In the genomic region with DNA sequence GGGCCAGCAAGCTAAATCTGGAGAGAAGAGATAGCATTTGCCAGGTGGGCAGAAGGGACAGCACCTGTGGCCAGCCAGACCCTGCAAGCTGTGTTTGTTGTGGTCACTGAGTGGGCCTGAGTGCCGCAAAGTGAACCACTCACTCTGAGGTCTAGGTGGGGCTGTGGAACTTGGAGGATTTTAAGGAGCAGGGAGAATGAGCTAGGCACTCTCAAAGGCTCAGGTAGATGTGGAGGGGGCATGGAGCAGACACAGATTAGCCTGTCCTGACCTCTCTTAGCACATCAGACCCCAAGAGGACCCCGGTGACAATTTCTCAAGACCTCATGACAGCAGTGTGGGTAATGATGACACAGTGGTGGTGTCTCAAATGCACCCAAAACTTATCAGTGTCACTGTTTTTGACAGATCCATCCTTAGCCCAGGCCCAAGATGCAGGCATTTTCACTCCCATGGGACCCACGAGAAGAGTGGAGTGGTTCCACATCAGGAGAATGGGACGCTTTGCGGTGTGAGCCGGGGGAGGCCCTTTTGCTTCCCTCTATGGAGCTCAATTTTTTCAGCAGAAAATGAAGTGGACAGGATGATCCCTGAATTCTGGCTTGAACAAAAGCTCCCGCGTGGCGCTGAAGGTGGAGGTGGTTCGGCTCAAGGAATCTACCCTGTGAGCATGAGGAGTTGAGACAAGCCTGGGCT, we compare ENCODE assay signal across 10 cellular contexts. TPM values are rescaled to one million over a fixed set of nuclear protein-coding genes. Genes with fewer than 3 reads are reported as not detected.
DNase-seq lines count a peak whose midpoint lies in the region; ATAC-seq and TF ChIP-seq lines count a peak whose summit lies in the region.
"Had no signal": no experiment of that assay in that cellular context is flagged by ENCODE, and none has a peak within 500 bp of the region (broad histone marks: within the 10 kb centered on the region; RNA-seq: fewer than 3 reads in every experiment).

No MANE protein-coding gene starts in this region.

- H3K9me1 ChIP-seq in IMR-90 (ENCODE audit: insufficient read depth, low read length) = no peaks in the 10 kb centered on the region

- H3K9me3 Mint-ChIP-seq in CD14-positive monocyte (peaks cover 2 to 11% (median 5%) of the 10 kb centered on the region in 7 donors), glutamatergic neuron (ENCODE audit: unreplicated experiment) (no peaks in the 10 kb centered on the region)

- H3K27ac Mint-ChIP-seq in CD14-positive monocyte = peak overlapping the region; percentile 94 to 98 (median 97)
- no peak overlapping the region for H3K27ac Mint-ChIP-seq in glutamatergic neuron (ENCODE audit: unreplicated experiment)

- H3K4me3 ChIP-seq in IMR-90 (ENCODE audit: insufficient read depth, low read depth, low read length) (no peak overlapping the region), body of pancreas (no peak overlapping the region), neutrophil (ENCODE audit: low read depth in 1 of 2, low read length in 1 of 2) (peak overlapping the region; percentile 30 to 48)
- H3K4me3 ChIP-seq: mucosa of descending colon, SK-N-MC had no signal

- H4K5ac ChIP-seq in IMR-90 (ENCODE audit: low read depth, low read length) = peak overlapping the region; percentile 71; the same call in 1 of the 2 replicates

- no peak overlapping the region; the same call in 1 of the 2 replicates for H3K23ac ChIP-seq in IMR-90 (ENCODE audit: low read depth, low read length)

- H3K4ac ChIP-seq in IMR-90 (ENCODE audit: low read depth, low read length) = no peak overlapping the region

- H3K4me3 Mint-ChIP-seq in CD14-positive monocyte (peak overlapping the region; percentile 63 to 82), glutamatergic neuron (ENCODE audit: unreplicated experiment) (no peak overlapping the region)

- no peak overlapping the region; the same call in 1 of the 2 replicates for H2BK120ac ChIP-seq in IMR-90 (ENCODE audit: low read depth, low read length)

- H3K14ac ChIP-seq in IMR-90 (replicated peaks; ENCODE audit: low read depth, low read length) = no peak overlapping the region

- dilution Hi-C loops in IMR-90 (cut with HindIII; ENCODE audit: low sequenced_read_pairs, unreplicated experiment) = no loop called here

- H4K91ac ChIP-seq in IMR-90 (ENCODE audit: insufficient read depth, low read depth, low read length) = no peak overlapping the region

- WGBS in IMR-90 (ENCODE audit: extremely low coverage in 2 of 2, insufficient read length in 1 of 2), 2 experiments = 83% methylated on average over 1 of the region's 10 CpGs; no CpG with 5 or more reads in 1 of the 2 experiments
- WGBS in body of pancreas, 2 donors = 87 to 95% methylated on average over 10 of the region's 10 CpGs

- no peaks in the 10 kb centered on the region for H3K9me3 ChIP-seq in IMR-90 (ENCODE audit: control insufficient read depth, insufficient read depth, low read length)
- no peaks in the 10 kb centered on the region for H3K9me3 ChIP-seq in body of pancreas
- H3K9me3 ChIP-seq in neutrophil = no peaks in the 10 kb centered on the region
- H3K9me3 ChIP-seq: mucosa of descending colon had no signal

- H3K27ac ChIP-seq in IMR-90 (ENCODE audit: insufficient read depth, low read length) (no peak overlapping the region), body of pancreas (peak overlapping the region in 1 of 4 donors; percentile 5), neutrophil (peak overlapping the region; percentile 84)
- H3K27ac ChIP-seq: SK-N-MC had no signal

- in situ Hi-C loops in IMR-90 (cut with MboI; ENCODE audit: low sequenced_read_pairs) = no loop called here

- H3K4me1 ChIP-seq in IMR-90 (ENCODE audit: control insufficient read depth, insufficient read depth, low read length) (peaks cover 10% of the 10 kb centered on the region; the same call in 1 of the 2 replicates), body of pancreas (peaks cover 15% of the 10 kb centered on the region), neutrophil (ENCODE audit: control insufficient read depth in 1 of 2, insufficient read depth in 1 of 2, low read depth in 1 of 2, low read length in 1 of 2) (peaks cover 33 to 40% of the 10 kb centered on the region in 2 experiments)

- TF ChIP-seq RAD21 in IMR-90 (IDR thresholded peaks at IDR 0.05; ENCODE audit: low read length) = no peak

- H2AK9ac ChIP-seq in IMR-90 (replicated peaks; ENCODE audit: low read depth, low read length, poor library complexity) = no peak overlapping the region

- H3K4me2 ChIP-seq in IMR-90 (ENCODE audit: low read depth, low read length) = peak overlapping the region; percentile 67

- CTCF ChIA-PET in IMR-90 (lab: Yijun Ruan, JAX) = interaction anchor here (0.6 kb wide), 1 partner anchor 19 kb away, joined by 3 read pairs; no protein-coding TSS in a partner anchor

- no peak overlapping the region for H2BK15ac ChIP-seq in IMR-90 (ENCODE audit: low read depth, low read length)

- H3K18ac ChIP-seq in IMR-90 (ENCODE audit: low read depth, low read length) = peak overlapping the region; percentile 18; the same call in 1 of the 2 replicates

- no peaks in the 10 kb centered on the region for H3K79me1 ChIP-seq in IMR-90 (ENCODE audit: low read depth in 1 of 2, low read length in 2 of 2)

- TF ChIP-seq CTCF in CD14-positive monocyte (IDR thresholded peaks at IDR 0.05) = no peak
- no peak for TF ChIP-seq CTCF in IMR-90 (conservative IDR thresholded peaks at IDR 0.05; ENCODE audit: low read depth, low read length)
- no peak for TF ChIP-seq CTCF in body of pancreas (IDR thresholded peaks at IDR 0.05)
- no peak for TF ChIP-seq CTCF in neutrophil (IDR thresholded peaks at IDR 0.05)
- TF ChIP-seq CTCF in glutamatergic neuron (IDR thresholded peaks at IDR 0.05; ENCODE audit: partially characterized antibody, unreplicated experiment) = no peak

- H4K20me1 ChIP-seq in IMR-90 (ENCODE audit: insufficient read depth, low read length) = no peaks in the 10 kb centered on the region

- no peak overlapping the region for H3K56ac ChIP-seq in IMR-90 (ENCODE audit: extremely low read depth, insufficient read depth, low read length)

- intact Hi-C loops in CD14-positive monocyte (cut with micrococcal nuclease) = loop anchor here (2.0 to 10.0 kb wide), 9 partner anchors 41 to 424 kb away; partner anchors contain the start of gene TLE3 (in 1 of the 2)
- intact Hi-C loops in IMR-90 (cut with micrococcal nuclease) = no loop called here
- intact Hi-C loops in body of pancreas (cut with DNase I) = no loop called here

- ATAC-seq in IMR-90 (ENCODE audit: low read depth) = no peak
- peak; percentile 11 for ATAC-seq in body of pancreas

- no peak for TF ChIP-seq POLR2A in IMR-90 (IDR thresholded peaks at IDR 0.05; ENCODE audit: low read depth, low read length)
- no peak for TF ChIP-seq POLR2A in body of pancreas (IDR thresholded peaks at IDR 0.05)

- peak overlapping the region; percentile 78 for H2AFZ ChIP-seq in IMR-90 (replicated peaks; ENCODE audit: low read length, poor library complexity)

- peak overlapping the region; percentile 24; the same call in 1 of the 2 replicates for H3K9ac ChIP-seq in IMR-90 (ENCODE audit: low read depth, low read length)

- H3K27me3 ChIP-seq in IMR-90 (ENCODE audit: control insufficient read depth, insufficient read depth, low read length) (peaks cover 33% of the 10 kb centered on the region), body of pancreas (no peaks in the 10 kb centered on the region), neutrophil (no peaks in the 10 kb centered on the region)

- no TSS peak for BruUV-seq in IMR-90 (replicated peaks; lab: Mats Ljungman, UMichigan)

- H3K36me3 Mint-ChIP-seq in CD14-positive monocyte = peaks cover 4 to 18% of the 10 kb centered on the region in 2 donors
- H3K36me3 Mint-ChIP-seq in glutamatergic neuron (ENCODE audit: unreplicated experiment) = no peaks in the 10 kb centered on the region

- no peaks in the 10 kb centered on the region for H3K36me3 ChIP-seq in IMR-90 (ENCODE audit: control insufficient read depth, insufficient read depth, low read length)
- H3K36me3 ChIP-seq in body of pancreas (replicated peaks in 1 of 2; ENCODE audit: insufficient read depth in 1 of 2, low read depth in 2 of 2) = no peaks in the 10 kb centered on the region
- no peaks in the 10 kb centered on the region for H3K36me3 ChIP-seq in neutrophil

- H2BK20ac ChIP-seq in IMR-90 (ENCODE audit: low read depth, low read length) = no peak overlapping the region

- DNase-seq in CD14-positive monocyte (ENCODE audit: low spot score) (peak; percentile 78), IMR-90 (no peak), body of pancreas (no peak), NCI-H1930 (lab: John Stamatoyannopoulos, UW) (no peak), Kasumi-1 (lab: John Stamatoyannopoulos, UW) (no peak), glutamatergic neuron (no peak), medulla oblongata (ENCODE audit: extremely low spot score) (no peak)

- POLR2A ChIA-PET in IMR-90 (lab: Charles Lee; ENCODE audit: unreplicated experiment) = no interaction called here

- H3K27me3 Mint-ChIP-seq in CD14-positive monocyte (ENCODE audit: low read depth in 3 of 3) (peaks cover 16 to 28% (median 20%) of the 10 kb centered on the region in 3 donors), glutamatergic neuron (ENCODE audit: unreplicated experiment) (no peaks in the 10 kb centered on the region)

- peak overlapping the region in 1 of 2 experiments; percentile 58; a peak in 1 of 4 replicates for H4K8ac ChIP-seq in IMR-90 (ENCODE audit: low read depth in 2 of 2, low read length in 2 of 2)

- peaks cover 49% of the 10 kb centered on the region for H3K4me1 Mint-ChIP-seq in CD14-positive monocyte
- no peaks in the 10 kb centered on the region for H3K4me1 Mint-ChIP-seq in glutamatergic neuron (ENCODE audit: low read depth, unreplicated experiment)

- H2BK5ac ChIP-seq in IMR-90 (ENCODE audit: low read depth, low read length, poor library complexity, severe bottlenecking) = no peak overlapping the region

- no peak overlapping the region for H2AK5ac ChIP-seq in IMR-90 (ENCODE audit: low read depth, low read length)

TF ChIP-seq in IMR-90, 13 proteins besides CTCF, POLR2A, EP300 and RAD21 (continues in another document):
- TF ChIP-seq FOS (IDR thresholded peaks at IDR 0.05; ENCODE audit: low read depth, low read length) (no peak), MXI1 (IDR thresholded peaks at IDR 0.05; ENCODE audit: borderline replicate concordance, low read depth, low read length) (no peak), MAFK (IDR thresholded peaks at IDR 0.05; ENCODE audit: low read depth, low read length) (no peak), RCOR1 (IDR thresholded peaks at IDR 0.05; ENCODE audit: insufficient replicate concordance, low read length) (no peak), CHD1 (IDR thresholded peaks at IDR 0.05; ENCODE audit: low read depth, low read length) (no peak), CEBPB (IDR thresholded peaks at IDR 0.05; ENCODE audit: low read depth, low read length) (no peak), SMC3 (IDR thresholded peaks at IDR 0.05; ENCODE audit: low read depth, low read length) (no peak)

RNA-seq across cellular contexts. Expression of gene TLE3, which starts 43.8 kb away (rescaled TPM):
- polyA plus RNA-seq in CD14-positive monocyte (10 to 100 TPM; 12.8 to 23.6 TPM), IMR-90 (2012; rRNA removed) (15.2 and 16.3 TPM in 2 replicates)
- total RNA-seq in IMR-90 (2012; rRNA removed) (5.6 and 6.5 TPM in 2 replicates), body of pancreas (10 to 100 TPM; 16.6 to 33.9 TPM), glutamatergic neuron (ENCODE audit: unreplicated experiment) (89.2 TPM)
- polyA plus RNA-seq in IMR-90 (2012; cell fraction: cytosol; rRNA removed) = 15.9 and 20.8 TPM in 2 replicates
- 43.1 and 63.1 TPM in 2 replicates for polyA plus RNA-seq in IMR-90 (2012; cell fraction: nucleus; rRNA removed; ENCODE audit: low replicate concordance)

Comparison
In these comparisons a context has a peak if more than half of its experiments do, and no peak if none do; other contexts are left out.
1. H3K4me3 ChIP-seq: peak in neutrophil (2 of 2); none in IMR-90 (single experiment) and body of pancreas (0 of 2).
2. intact Hi-C loops: an anchor here in CD14-positive monocyte (2.0 to 10.0 kb wide); none called in IMR-90 and body of pancreas.